In genomic region chr12:3531496-3531895, GRCh38 we compare ENCODE assay signal across 34 cellular contexts. TPM values are rescaled to one million over a fixed set of nuclear protein-coding genes. Genes with fewer than 3 reads are reported as not detected.
"Had no signal": no experiment of that assay in that cellular context is flagged by ENCODE, and none has a peak within 500 bp of the region (broad histone marks: within the 10 kb centered on the region; RNA-seq: fewer than 3 reads in every experiment).

No MANE protein-coding gene starts in this region.

- H3K27me3 ChIP-seq: esophagus muscularis mucosa, foreskin keratinocyte, heart right ventricle, neutrophil, right lobe of liver, thyroid gland, vagina had no signal

- DNase-seq: cerebellar nuclear complex; dorsolateral prefrontal cortex; effector CD8-positive, alpha-beta T cell; foreskin keratinocyte; heart right ventricle; hippocampal formation; kidney glomerular epithelial cell; left colon; natural killer cell; right lobe of liver; small intestine; stimulated activated CD4-positive, alpha-beta T cell treated with anti-CD3 and anti-CD28 coated beads, Interleukin-15, amount 100 ng/mL, for 24 hours; stimulated activated CD4-positive, alpha-beta T cell treated with anti-CD3 and anti-CD28 coated beads, Interleukin-2, amount 100 ng/mL, for 48 hours; stimulated activated naive B cell treated with anti-CD40 and anti-IgM and Interleukin-4, amounts not matched to agents 10 μg/mL and 1 μg/mL and 100 μg/mL, for 72 hours; thyroid gland; trophoblast cell had no signal

- H3K27ac ChIP-seq: esophagus muscularis mucosa, foreskin keratinocyte, gastroesophageal sphincter, neutrophil, parathyroid adenoma, prostate gland, right lobe of liver, suprapubic skin, thyroid gland, vagina had no signal

- H3K4me3 ChIP-seq: dorsolateral prefrontal cortex, esophagus muscularis mucosa, gastroesophageal sphincter, heart right ventricle, lung, prostate gland, right lobe of liver, suprapubic skin, thyroid gland, vagina had no signal

- H3K4me1 Mint-ChIP-seq: memory B cell; natural killer cell; stimulated activated naive B cell treated with anti-CD40 and anti-IgM and Interleukin-4, amounts not matched to agents 10 μg/mL and 1 μg/mL and 100 μg/mL, for 72 hours had no signal

- H3K36me3 ChIP-seq: esophagus muscularis mucosa, gastroesophageal sphincter, heart right ventricle, neutrophil, prostate gland, right lobe of liver, suprapubic skin, thyroid gland, vagina had no signal

- H3K36me3 Mint-ChIP-seq: memory B cell; natural killer cell; stimulated activated naive B cell treated with anti-CD40 and anti-IgM and Interleukin-4, amounts not matched to agents 10 μg/mL and 1 μg/mL and 100 μg/mL, for 72 hours had no signal

- H3K9ac ChIP-seq: parathyroid adenoma had no signal

- H3K4me1 ChIP-seq: parathyroid adenoma, right lobe of liver, suprapubic skin, vagina had no signal

- H3K27ac Mint-ChIP-seq: memory B cell; natural killer cell; stimulated activated naive B cell treated with anti-CD40 and anti-IgM and Interleukin-4, amounts not matched to agents 10 μg/mL and 1 μg/mL and 100 μg/mL, for 72 hours; stimulated activated naive CD8-positive, alpha-beta T cell treated with anti-CD3 and anti-CD28 coated beads, Interleukin-15, Interleukin-2, amounts not matched to agents 100 ng/mL and 50 ng/mL, for 24 hours had no signal

- H3K9me3 ChIP-seq: neutrophil, prostate gland, suprapubic skin, thyroid gland, vagina had no signal

- H3K4me3 Mint-ChIP-seq: memory B cell; natural killer cell; stimulated activated naive B cell treated with anti-CD40 and anti-IgM and Interleukin-4, amounts not matched to agents 10 μg/mL and 1 μg/mL and 100 μg/mL, for 72 hours; stimulated activated naive CD8-positive, alpha-beta T cell treated with anti-CD3 and anti-CD28 coated beads, Interleukin-15, Interleukin-2, amounts not matched to agents 100 ng/mL and 50 ng/mL, for 24 hours had no signal

RNA-seq across cellular contexts. Expression of gene PRMT8, which starts 40.5 kb away (rescaled TPM):
- total RNA-seq: endothelial cell of umbilical vein, epithelial cell of proximal tubule, esophagus muscularis mucosa, fibroblast of lung, foreskin keratinocyte, left colon, liver, mononuclear cell, natural killer cell, omental fat pad, renal cortical epithelial cell, right lobe of liver, suprapubic skin, ureter, vagina had no signal
